ENCODE assay signal across 9 cellular contexts in the genomic region with DNA sequence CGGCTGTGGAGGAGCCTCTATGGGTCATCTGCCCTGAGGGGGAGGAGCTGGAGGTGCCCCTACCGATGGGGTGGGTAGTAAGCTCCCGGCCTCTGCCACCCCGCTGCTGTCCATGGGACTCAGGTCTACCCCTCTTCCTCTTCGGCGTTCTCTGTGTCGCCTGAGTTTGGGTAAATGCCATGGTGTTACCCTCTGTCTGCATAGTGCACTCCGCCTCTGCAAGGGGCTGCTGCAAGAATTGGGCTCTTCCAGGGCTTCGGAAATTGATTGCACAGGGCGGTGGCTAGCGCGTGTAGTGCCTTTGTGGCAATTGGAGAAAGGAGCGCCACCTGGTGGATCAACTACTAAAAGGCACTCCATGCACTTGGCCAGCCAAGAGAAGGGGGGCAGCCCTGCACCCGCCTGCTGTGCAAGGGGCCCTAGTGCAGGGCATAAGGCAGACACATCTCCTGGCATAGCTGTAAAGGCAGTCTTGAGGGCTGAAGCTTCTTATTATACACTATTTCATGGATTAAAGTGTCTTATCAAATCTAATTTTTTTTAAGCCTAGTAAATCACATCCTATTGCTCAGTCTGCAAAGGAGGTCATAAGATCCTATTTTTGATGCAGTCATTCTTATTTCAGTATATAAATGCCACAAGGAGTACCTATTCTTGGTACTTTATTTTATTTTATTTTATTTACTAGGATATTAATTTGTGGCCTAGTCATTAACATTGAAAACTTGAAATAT.
A peak's percentile ranks its signal among the peaks of the same experiment; 100 is the strongest.
DNase-seq lines count a peak whose midpoint lies in the region; ATAC-seq and TF ChIP-seq lines count a peak whose summit lies in the region.
"Had no signal": no experiment of that assay in that cellular context is flagged by ENCODE, and none has a peak within 500 bp of the region (broad histone marks: within the 10 kb centered on the region; RNA-seq: fewer than 3 reads in every experiment).

No MANE protein-coding gene starts in this region.

- no peaks in the 10 kb centered on the region for H3K36me3 ChIP-seq in ES-I3 (ENCODE audit: insufficient read depth, low read length)
- H3K36me3 ChIP-seq in GM23248 (ENCODE audit: low read depth) = no peaks in the 10 kb centered on the region
- no peaks in the 10 kb centered on the region for H3K36me3 ChIP-seq in parathyroid adenoma (ENCODE audit: control insufficient read depth, insufficient read depth, low read length)
- no peaks in the 10 kb centered on the region for H3K36me3 ChIP-seq in transverse colon

- no peaks in the 10 kb centered on the region for H3K36me3 Mint-ChIP-seq in activated T-helper 17 cell treated with anti-CD3 and anti-CD28 coated beads, Interleukin-2, amount 50 U/mL, for 72 hours (ENCODE audit: low read depth)

- peak; percentile 93 for ATAC-seq in activated T-helper 17 cell treated with anti-CD3 and anti-CD28 coated beads, Interleukin-2, amount 50 U/mL, for 72 hours (replicated peaks)

- intact Hi-C loops in transverse colon (cut with DNase I; ENCODE audit: low total_unique reads) = no loop called here

- POLR2A ChIA-PET in RWPE1 (lab: Yijun Ruan, JAX; ENCODE audit: low non-redundant PET) = no interaction called here

- H3K4me3 Mint-ChIP-seq in activated T-helper 17 cell treated with anti-CD3 and anti-CD28 coated beads, Interleukin-2, amount 50 U/mL, for 72 hours = no peak overlapping the region
- H3K4me3 Mint-ChIP-seq: stimulated activated naive CD8-positive, alpha-beta T cell treated with anti-CD3 and anti-CD28 coated beads, Interleukin-15, Interleukin-2, amounts not matched to agents 100 ng/mL and 50 ng/mL, for 24 hours had no signal

- no peaks in the 10 kb centered on the region for H3K4me1 Mint-ChIP-seq in activated T-helper 17 cell treated with anti-CD3 and anti-CD28 coated beads, Interleukin-2, amount 50 U/mL, for 72 hours

- no peaks in the 10 kb centered on the region for H3K9me3 Mint-ChIP-seq in activated T-helper 17 cell treated with anti-CD3 and anti-CD28 coated beads, Interleukin-2, amount 50 U/mL, for 72 hours
- H3K9me3 Mint-ChIP-seq: stimulated activated naive CD8-positive, alpha-beta T cell treated with anti-CD3 and anti-CD28 coated beads, Interleukin-15, Interleukin-2, amounts not matched to agents 100 ng/mL and 50 ng/mL, for 24 hours had no signal

- H3K4me2 ChIP-seq in GM23248 (ENCODE audit: unreplicated experiment) (peak overlapping the region; percentile 28), parathyroid adenoma (ENCODE audit: low read length) (no peak overlapping the region)

- TF ChIP-seq POLR2A in transverse colon (IDR thresholded peaks at IDR 0.05) = no peak

- no peaks in the 10 kb centered on the region for H4K20me1 ChIP-seq in GM23248 (ENCODE audit: insufficient read depth)

- WGBS in GM23248 (ENCODE audit: low coverage in 1 of 2, low lambda C conversion rate in 2 of 2, missing lambda C conversion rate in 2 of 2), 2 experiments = 11 to 19% methylated on average over 13 to 14 of the region's 14 CpGs
- WGBS in transverse colon (ENCODE audit: low coverage in 1 of 2), 2 donors = 37% methylated on average over 13 of the region's 14 CpGs; no CpG with 5 or more reads in 1 of the 2 donors

- CTCF ChIA-PET in RWPE1 (lab: Yijun Ruan, JAX) = interaction anchor here (0.6 to 1.3 kb wide), 6 partner anchors 12 to 1762 kb away, joined by 3 to 5 read pairs (median 4); a partner anchor contains a TSS

- H3K27ac ChIP-seq in GM23248 = no peak overlapping the region
- H3K27ac ChIP-seq in RWPE1 = no peak overlapping the region
- H3K27ac ChIP-seq in parathyroid adenoma = no peak overlapping the region
- no peak overlapping the region for H3K27ac ChIP-seq in transverse colon

- H3K27me3 ChIP-seq in GM23248 (replicated peaks; ENCODE audit: insufficient read depth) (no peaks in the 10 kb centered on the region), parathyroid adenoma (ENCODE audit: control insufficient read depth, insufficient read depth, low read length) (no peaks in the 10 kb centered on the region), transverse colon (no peaks in the 10 kb centered on the region)

- DNase-seq in GM23248 (peak; percentile 82), RWPE1 (ENCODE audit: low spot score) (peak; percentile 58), germinal center (ENCODE audit: low spot score) (peak; percentile 49), transverse colon (peak; percentile 78)
- DNase-seq in Jurkat, Clone E6-1 (ENCODE audit: low read depth, low spot score) = peak; percentile 77

- peak overlapping the region; percentile 54; the same call in 1 of the 2 replicates for H3K9ac ChIP-seq in ES-I3 (ENCODE audit: low read depth, low read length)
- H3K9ac ChIP-seq in GM23248 = no peak overlapping the region
- H3K9ac ChIP-seq in parathyroid adenoma = no peak overlapping the region

- no peaks in the 10 kb centered on the region for H3F3A ChIP-seq in GM23248 (ENCODE audit: insufficient read depth)

- TF ChIP-seq CTCF in RWPE1 (conservative IDR thresholded peaks at IDR 0.05; ENCODE audit: low read depth) = peak; percentile 76
- peak; percentile 88 for TF ChIP-seq CTCF in parathyroid adenoma (IDR thresholded peaks at IDR 0.05)
- peak; percentile 64 to 84 (median 81) for TF ChIP-seq CTCF in transverse colon (IDR thresholded peaks at IDR 0.05)

- no peak for TF ChIP-seq EP300 in transverse colon (IDR thresholded peaks at IDR 0.05; ENCODE audit: low read depth)

- H2AFZ ChIP-seq in GM23248 = peak overlapping the region; percentile 79
- H2AFZ ChIP-seq in parathyroid adenoma = peak overlapping the region; percentile 48

- in situ Hi-C loops in GM23248 (cut with MboI) = no loop called here
- in situ Hi-C loops in transverse colon (cut with MboI; ENCODE audit: low pct_ligation_motif_present in 1 of 4, low pct_unique_long_range_greater_than_20kb in 1 of 4, low sequenced_read_pairs in 3 of 4) = loop anchor here in 2 of 4 donors (25.0 kb wide), 1 partner anchor 601 kb away; no protein-coding TSS in a partner anchor

- peak overlapping the region; percentile 31; the same call in 1 of the 2 replicates for H3K4me3 ChIP-seq in GM23248
- no peak overlapping the region for H3K4me3 ChIP-seq in Jurkat, Clone E6-1 (ENCODE audit: low read length)
- H3K4me3 ChIP-seq in parathyroid adenoma (ENCODE audit: low read depth, low read length) = no peak overlapping the region
- H3K4me3 ChIP-seq in transverse colon = no peak overlapping the region

- H3K27ac Mint-ChIP-seq in activated T-helper 17 cell treated with anti-CD3 and anti-CD28 coated beads, Interleukin-2, amount 50 U/mL, for 72 hours = no peak overlapping the region
- H3K27ac Mint-ChIP-seq: stimulated activated naive CD8-positive, alpha-beta T cell treated with anti-CD3 and anti-CD28 coated beads, Interleukin-15, Interleukin-2, amounts not matched to agents 100 ng/mL and 50 ng/mL, for 24 hours had no signal

- H3K79me2 ChIP-seq in GM23248 (ENCODE audit: insufficient read depth) (no peaks in the 10 kb centered on the region), parathyroid adenoma (no peaks in the 10 kb centered on the region)

- H3K4me1 ChIP-seq in ES-I3 (ENCODE audit: insufficient read depth, low read length) = peaks cover under 1% of the 10 kb centered on the region; the same call in 1 of the 2 replicates
- 0 out of 2 replicates have a peak, but pooled peaks cover under 1% of the 10 kb centered on the region for H3K4me1 ChIP-seq in GM23248 (ENCODE audit: insufficient read depth)
- peaks cover 6% of the 10 kb centered on the region for H3K4me1 ChIP-seq in parathyroid adenoma
- peaks cover 0 to 7% (median under 1%) of the 10 kb centered on the region in 4 donors for H3K4me1 ChIP-seq in transverse colon

- H3K27me3 Mint-ChIP-seq in activated T-helper 17 cell treated with anti-CD3 and anti-CD28 coated beads, Interleukin-2, amount 50 U/mL, for 72 hours = peaks cover 23% of the 10 kb centered on the region

- no peaks in the 10 kb centered on the region for H3K9me2 ChIP-seq in GM23248 (ENCODE audit: insufficient read depth)

- H3K9me3 ChIP-seq in ES-I3 (ENCODE audit: control insufficient read depth, insufficient read depth, low read length) (no peaks in the 10 kb centered on the region), GM23248 (ENCODE audit: low read depth) (no peaks in the 10 kb centered on the region), parathyroid adenoma (ENCODE audit: control insufficient read depth, low read length) (no peaks in the 10 kb centered on the region), transverse colon (no peaks in the 10 kb centered on the region)
